Comparison of ENCODE assay signal across 6 cellular contexts in the genomic region with DNA sequence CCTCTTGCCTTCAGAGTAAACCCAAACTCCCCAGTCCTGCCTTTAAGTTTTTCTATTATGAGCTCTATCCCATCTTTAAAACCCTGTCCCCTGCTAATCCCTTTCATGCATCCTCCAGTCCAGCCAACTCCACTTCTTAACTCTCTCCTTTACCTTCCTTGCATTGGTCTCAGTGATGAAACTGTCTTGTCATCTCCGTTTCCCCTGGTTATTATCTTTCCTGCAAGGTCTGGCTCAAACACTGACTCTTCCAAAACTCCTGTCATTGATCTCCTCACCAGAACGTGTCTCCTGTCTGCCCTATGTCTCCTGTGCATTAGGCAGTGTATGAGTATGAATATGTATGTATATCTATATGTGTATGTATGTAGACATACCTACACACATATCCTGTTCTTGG.
"Had no signal": no experiment of that assay in that cellular context is flagged by ENCODE, and none has a peak within 500 bp of the region (broad histone marks: within the 10 kb centered on the region; RNA-seq: fewer than 3 reads in every experiment).

No MANE protein-coding gene starts in this region.

- H3K4me3 ChIP-seq: GM23248 had no signal

- DNase-seq: GM23248, GOT3, H7, HCEC 1CT, KG1 had no signal

- ATAC-seq: HepG2 had no signal
